1 cellular context compared by ENCODE assay signal in genomic region chr6:16059496-16059895, GRCh38.
TF ChIP-seq lines count a peak whose summit lies in the region.

No MANE protein-coding gene starts in this region.

TF ChIP-seq in GM23338, 12 proteins besides CTCF, POLR2A, EP300 and RAD21:
- TF ChIP-seq, protein P1, sequence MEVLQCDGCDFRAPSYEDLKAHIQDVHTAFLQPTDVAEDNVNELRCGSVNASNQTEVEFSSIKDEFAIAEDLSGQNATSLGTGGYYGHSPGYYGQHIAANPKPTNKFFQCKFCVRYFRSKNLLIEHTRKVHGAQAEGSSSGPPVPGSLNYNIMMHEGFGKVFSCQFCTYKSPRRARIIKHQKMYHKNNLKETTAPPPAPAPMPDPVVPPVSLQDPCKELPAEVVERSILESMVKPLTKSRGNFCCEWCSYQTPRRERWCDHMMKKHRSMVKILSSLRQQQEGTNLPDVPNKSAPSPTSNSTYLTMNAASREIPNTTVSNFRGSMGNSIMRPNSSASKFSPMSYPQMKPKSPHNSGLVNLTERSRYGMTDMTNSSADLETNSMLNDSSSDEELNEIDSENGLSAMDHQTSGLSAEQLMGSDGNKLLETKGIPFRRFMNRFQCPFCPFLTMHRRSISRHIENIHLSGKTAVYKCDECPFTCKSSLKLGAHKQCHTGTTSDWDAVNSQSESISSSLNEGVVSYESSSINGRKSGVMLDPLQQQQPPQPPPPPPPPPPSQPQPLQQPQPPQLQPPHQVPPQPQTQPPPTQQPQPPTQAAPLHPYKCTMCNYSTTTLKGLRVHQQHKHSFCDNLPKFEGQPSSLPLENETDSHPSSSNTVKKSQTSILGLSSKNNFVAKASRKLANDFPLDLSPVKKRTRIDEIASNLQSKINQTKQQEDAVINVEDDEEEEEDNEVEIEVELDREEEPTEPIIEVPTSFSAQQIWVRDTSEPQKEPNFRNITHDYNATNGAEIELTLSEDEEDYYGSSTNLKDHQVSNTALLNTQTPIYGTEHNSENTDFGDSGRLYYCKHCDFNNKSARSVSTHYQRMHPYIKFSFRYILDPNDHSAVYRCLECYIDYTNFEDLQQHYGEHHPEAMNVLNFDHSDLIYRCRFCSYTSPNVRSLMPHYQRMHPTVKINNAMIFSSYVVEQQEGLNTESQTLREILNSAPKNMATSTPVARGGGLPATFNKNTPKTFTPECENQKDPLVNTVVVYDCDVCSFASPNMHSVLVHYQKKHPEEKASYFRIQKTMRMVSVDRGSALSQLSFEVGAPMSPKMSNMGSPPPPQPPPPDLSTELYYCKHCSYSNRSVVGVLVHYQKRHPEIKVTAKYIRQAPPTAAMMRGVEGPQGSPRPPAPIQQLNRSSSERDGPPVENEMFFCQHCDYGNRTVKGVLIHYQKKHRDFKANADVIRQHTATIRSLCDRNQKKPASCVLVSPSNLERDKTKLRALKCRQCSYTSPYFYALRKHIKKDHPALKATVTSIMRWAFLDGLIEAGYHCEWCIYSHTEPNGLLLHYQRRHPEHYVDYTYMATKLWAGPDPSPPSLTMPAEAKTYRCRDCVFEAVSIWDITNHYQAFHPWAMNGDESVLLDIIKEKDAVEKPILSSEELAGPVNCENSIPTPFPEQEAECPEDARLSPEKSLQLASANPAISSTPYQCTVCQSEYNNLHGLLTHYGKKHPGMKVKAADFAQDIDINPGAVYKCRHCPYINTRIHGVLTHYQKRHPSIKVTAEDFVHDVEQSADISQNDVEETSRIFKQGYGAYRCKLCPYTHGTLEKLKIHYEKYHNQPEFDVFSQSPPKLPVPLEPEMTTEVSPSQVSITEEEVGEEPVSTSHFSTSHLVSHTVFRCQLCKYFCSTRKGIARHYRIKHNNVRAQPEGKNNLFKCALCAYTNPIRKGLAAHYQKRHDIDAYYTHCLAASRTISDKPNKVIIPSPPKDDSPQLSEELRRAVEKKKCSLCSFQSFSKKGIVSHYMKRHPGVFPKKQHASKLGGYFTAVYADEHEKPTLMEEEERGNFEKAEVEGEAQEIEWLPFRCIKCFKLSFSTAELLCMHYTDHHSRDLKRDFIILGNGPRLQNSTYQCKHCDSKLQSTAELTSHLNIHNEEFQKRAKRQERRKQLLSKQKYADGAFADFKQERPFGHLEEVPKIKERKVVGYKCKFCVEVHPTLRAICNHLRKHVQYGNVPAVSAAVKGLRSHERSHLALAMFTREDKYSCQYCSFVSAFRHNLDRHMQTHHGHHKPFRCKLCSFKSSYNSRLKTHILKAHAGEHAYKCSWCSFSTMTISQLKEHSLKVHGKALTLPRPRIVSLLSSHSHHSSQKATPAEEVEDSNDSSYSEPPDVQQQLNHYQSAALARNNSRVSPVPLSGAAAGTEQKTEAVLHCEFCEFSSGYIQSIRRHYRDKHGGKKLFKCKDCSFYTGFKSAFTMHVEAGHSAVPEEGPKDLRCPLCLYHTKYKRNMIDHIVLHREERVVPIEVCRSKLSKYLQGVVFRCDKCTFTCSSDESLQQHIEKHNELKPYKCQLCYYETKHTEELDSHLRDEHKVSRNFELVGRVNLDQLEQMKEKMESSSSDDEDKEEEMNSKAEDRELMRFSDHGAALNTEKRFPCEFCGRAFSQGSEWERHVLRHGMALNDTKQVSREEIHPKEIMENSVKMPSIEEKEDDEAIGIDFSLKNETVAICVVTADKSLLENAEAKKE (CRISPR knock-in tag; IDR thresholded peaks at IDR 0.05), result peak; percentile 59
- TF ChIP-seq ETS1 (IDR thresholded peaks at IDR 0.05), result no peak
